26 cellular contexts compared by ENCODE assay signal in the genomic region with DNA sequence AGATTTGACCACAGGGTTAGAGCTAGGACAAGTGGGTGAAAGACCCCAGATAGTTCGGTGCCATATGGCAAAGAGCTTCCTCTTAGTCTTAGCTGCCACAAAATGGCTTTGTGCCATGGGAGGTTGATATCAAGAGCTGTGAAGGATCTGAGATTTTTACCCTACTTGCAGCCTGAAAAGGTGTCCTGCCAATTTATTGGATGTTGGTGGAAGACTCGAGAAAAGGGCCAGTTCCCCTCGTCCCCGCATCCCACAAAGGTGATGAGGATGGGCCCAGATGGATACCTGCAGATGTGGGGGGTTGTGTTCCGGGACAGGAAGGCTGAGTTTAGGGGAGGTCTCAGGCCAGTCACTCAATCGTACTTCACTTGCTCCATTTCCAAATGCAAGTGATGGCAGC. TPM values are rescaled to one million over a fixed set of nuclear protein-coding genes. Genes with fewer than 3 reads are reported as not detected.
A peak's percentile ranks its signal among the peaks of the same experiment; 100 is the strongest.
DNase-seq lines count a peak whose midpoint lies in the region; ATAC-seq and TF ChIP-seq lines count a peak whose summit lies in the region.
"Had no signal": no experiment of that assay in that cellular context is flagged by ENCODE, and none has a peak within 500 bp of the region (broad histone marks: within the 10 kb centered on the region; RNA-seq: fewer than 3 reads in every experiment).

No MANE protein-coding gene starts in this region.

- peak overlapping the region; percentile 6 for H3K27ac Mint-ChIP-seq in activated CD4-positive, alpha-beta T cell treated with anti-CD3 and anti-CD28 coated beads, Interleukin-2, amount 10 ng/mL, durations not matched to agents 7 days and 5 days
- H3K27ac Mint-ChIP-seq in activated B cell treated with CpG ODN at 0.5 μM for 24 hours = peak overlapping the region; percentile 31
- H3K27ac Mint-ChIP-seq in endothelial cell (ENCODE audit: unreplicated experiment) = peak overlapping the region; percentile 58
- peak overlapping the region; percentile 46 for H3K27ac Mint-ChIP-seq in progenitor cell of endocrine pancreas
- H3K27ac Mint-ChIP-seq: dendritic cell treated with granulocyte-macrophage colony-stimulating factor and Interleukin-4, amounts not matched to agents 40 ng/mL and 50 ng/mL, for 4 days; mesothelial cell of epicardium had no signal

- no peak overlapping the region for H3K4me3 Mint-ChIP-seq in activated CD4-positive, alpha-beta T cell treated with anti-CD3 and anti-CD28 coated beads, Interleukin-2, amount 10 ng/mL, durations not matched to agents 7 days and 5 days
- H3K4me3 Mint-ChIP-seq in activated B cell treated with CpG ODN at 0.5 μM for 24 hours (no peak overlapping the region), endothelial cell (ENCODE audit: unreplicated experiment) (no peak overlapping the region), progenitor cell of endocrine pancreas (ENCODE audit: low read depth) (no peak overlapping the region)
- H3K4me3 Mint-ChIP-seq: dendritic cell treated with granulocyte-macrophage colony-stimulating factor and Interleukin-4, amounts not matched to agents 40 ng/mL and 50 ng/mL, for 4 days; endodermal cell; mesothelial cell of epicardium had no signal

- DNase-seq in activated CD4-positive, alpha-beta T cell treated with anti-CD3 and anti-CD28 coated beads, Interleukin-2, amount 10 ng/mL, durations not matched to agents 7 days and 5 days = no peak
- no peak for DNase-seq in activated CD4-positive, alpha-beta T cell treated with anti-CD3 and anti-CD28 coated beads, Interleukin-2, amount 50 U/mL, for 48 hours
- no peak for DNase-seq in activated B cell treated with CpG ODN at 0.5 μM for 24 hours
- no peak for DNase-seq in endothelial cell (ENCODE audit: low spot score)
- no peak for DNase-seq in progenitor cell of endocrine pancreas (ENCODE audit: low spot score, unreplicated experiment)
- no peak for DNase-seq in GDM1 (lab: John Stamatoyannopoulos, UW)
- no peak for DNase-seq in NCI-H128 (lab: John Stamatoyannopoulos, UW; ENCODE audit: unreplicated experiment)
- DNase-seq: activated CD4-positive, CD25-positive, alpha-beta regulatory T cell; central memory CD4-positive, alpha-beta T cell; DMS 273 treated with DMSO at 0.1 percent for 48 hours; endodermal cell; foreskin fibroblast; heart right ventricle; kidney glomerular epithelial cell; NCI-H1417; NCI-H2029; NCI-H526; stimulated activated CD4-positive, alpha-beta T cell treated with anti-CD3 and anti-CD28 coated beads, Interleukin-4, amount 100 ng/mL, for 4 hours; substantia nigra; T-helper 1 cell; upper lobe of left lung had no signal

- TF ChIP-seq CTCF in activated B cell treated with CpG ODN at 0.5 μM for 24 hours (IDR thresholded peaks at IDR 0.05) = no peak
- TF ChIP-seq CTCF in endothelial cell (IDR thresholded peaks at IDR 0.05; ENCODE audit: unreplicated experiment) = no peak
- no peak for TF ChIP-seq CTCF in progenitor cell of endocrine pancreas (IDR thresholded peaks at IDR 0.05; ENCODE audit: unreplicated experiment)

- no peaks in the 10 kb centered on the region for H3K9me3 Mint-ChIP-seq in activated CD4-positive, alpha-beta T cell treated with anti-CD3 and anti-CD28 coated beads, Interleukin-2, amount 10 ng/mL, durations not matched to agents 7 days and 5 days
- H3K9me3 Mint-ChIP-seq in activated B cell treated with CpG ODN at 0.5 μM for 24 hours = no peaks in the 10 kb centered on the region
- H3K9me3 Mint-ChIP-seq in endothelial cell (ENCODE audit: unreplicated experiment) = no peaks in the 10 kb centered on the region
- no peaks in the 10 kb centered on the region for H3K9me3 Mint-ChIP-seq in progenitor cell of endocrine pancreas (ENCODE audit: low read depth)
- H3K9me3 Mint-ChIP-seq: dendritic cell treated with granulocyte-macrophage colony-stimulating factor and Interleukin-4, amounts not matched to agents 40 ng/mL and 50 ng/mL, for 4 days; endodermal cell; mesothelial cell of epicardium had no signal

- intact Hi-C loops in activated B cell treated with CpG ODN at 0.5 μM for 24 hours (cut with micrococcal nuclease) = no loop called here

- peaks cover 26% of the 10 kb centered on the region for H3K4me1 Mint-ChIP-seq in activated CD4-positive, alpha-beta T cell treated with anti-CD3 and anti-CD28 coated beads, Interleukin-2, amount 10 ng/mL, durations not matched to agents 7 days and 5 days
- peaks cover 35% of the 10 kb centered on the region for H3K4me1 Mint-ChIP-seq in activated B cell treated with CpG ODN at 0.5 μM for 24 hours
- H3K4me1 Mint-ChIP-seq in endothelial cell (ENCODE audit: unreplicated experiment) = peaks cover 22% of the 10 kb centered on the region
- H3K4me1 Mint-ChIP-seq in progenitor cell of endocrine pancreas (ENCODE audit: low read depth) = peaks cover 10% of the 10 kb centered on the region
- H3K4me1 Mint-ChIP-seq: mesothelial cell of epicardium had no signal

- CTCF ChIA-PET in activated CD4-positive, alpha-beta T cell treated with anti-CD3 and anti-CD28 coated beads, Interleukin-2, amount 10 ng/mL, durations not matched to agents 7 days and 5 days (lab: Charles Lee) = interaction anchor here (0.6 to 1.7 kb wide), 5 partner anchors 9 to 193 kb away, joined by 3 to 4 read pairs (median 4); no protein-coding TSS in a partner anchor
- CTCF ChIA-PET in activated B cell treated with CpG ODN at 0.5 μM for 24 hours (lab: Charles Lee) = no interaction called here

- peaks cover 18% of the 10 kb centered on the region for H3K36me3 Mint-ChIP-seq in activated CD4-positive, alpha-beta T cell treated with anti-CD3 and anti-CD28 coated beads, Interleukin-2, amount 10 ng/mL, durations not matched to agents 7 days and 5 days (ENCODE audit: low read depth)
- H3K36me3 Mint-ChIP-seq in activated B cell treated with CpG ODN at 0.5 μM for 24 hours (ENCODE audit: low read depth) (peaks cover 25% of the 10 kb centered on the region), endothelial cell (ENCODE audit: low read depth, unreplicated experiment) (peaks cover 4% of the 10 kb centered on the region), progenitor cell of endocrine pancreas (ENCODE audit: insufficient read depth) (peaks cover 2% of the 10 kb centered on the region)

- H3K27me3 Mint-ChIP-seq in activated CD4-positive, alpha-beta T cell treated with anti-CD3 and anti-CD28 coated beads, Interleukin-2, amount 10 ng/mL, durations not matched to agents 7 days and 5 days = no peaks in the 10 kb centered on the region
- no peaks in the 10 kb centered on the region for H3K27me3 Mint-ChIP-seq in activated B cell treated with CpG ODN at 0.5 μM for 24 hours
- peaks cover 5% of the 10 kb centered on the region for H3K27me3 Mint-ChIP-seq in endothelial cell (ENCODE audit: unreplicated experiment)
- H3K27me3 Mint-ChIP-seq in progenitor cell of endocrine pancreas = no peaks in the 10 kb centered on the region
- H3K27me3 Mint-ChIP-seq: dendritic cell treated with granulocyte-macrophage colony-stimulating factor and Interleukin-4, amounts not matched to agents 40 ng/mL and 50 ng/mL, for 4 days had no signal

- ATAC-seq in activated B cell treated with CpG ODN at 0.5 μM for 24 hours (ENCODE audit: low read depth) (no peak), HG02588 (IDR thresholded peaks at IDR 0.05; ENCODE audit: unreplicated experiment) (no peak)
- ATAC-seq: esophagus mucosa, HCT116, heart right ventricle had no signal

- POLR2A ChIA-PET in activated CD4-positive, alpha-beta T cell treated with anti-CD3 and anti-CD28 coated beads, Interleukin-2, amount 10 ng/mL, durations not matched to agents 7 days and 5 days (lab: Charles Lee) = no interaction called here
- POLR2A ChIA-PET in activated B cell treated with CpG ODN at 0.5 μM for 24 hours (lab: Charles Lee) = interaction anchor here (1.1 kb wide), 1 partner anchor 12 kb away, joined by 4 read pairs; no protein-coding TSS in a partner anchor

RNA-seq across cellular contexts. Expression of a gene that starts 27.2 kb away (rescaled TPM):
- total RNA-seq in activated CD4-positive, alpha-beta T cell treated with anti-CD3 and anti-CD28 coated beads, Interleukin-2, amount 10 ng/mL, durations not matched to agents 7 days and 5 days = 10 to 100 TPM; 30.3 to 39.9 TPM
- total RNA-seq in activated B cell treated with CpG ODN at 0.5 μM for 24 hours (46.1 and 51.4 TPM in 2 replicates), endothelial cell (ENCODE audit: unreplicated experiment) (11.2 TPM), progenitor cell of endocrine pancreas (19.0 and 21.4 TPM in 2 replicates)

RNA-seq across cellular contexts. Expression of a gene that starts 30.0 kb away (rescaled TPM):
- under 1 TPM; 0.42 to 0.97 TPM for total RNA-seq in activated CD4-positive, alpha-beta T cell treated with anti-CD3 and anti-CD28 coated beads, Interleukin-2, amount 10 ng/mL, durations not matched to agents 7 days and 5 days
- total RNA-seq in activated B cell treated with CpG ODN at 0.5 μM for 24 hours (1.0 and 1.2 TPM in 2 replicates), endothelial cell (ENCODE audit: unreplicated experiment) (0.36 TPM), progenitor cell of endocrine pancreas (1.3 and 1.4 TPM in 2 replicates)
- total RNA-seq: esophagus mucosa had no signal

RNA-seq across cellular contexts. Expression of a gene that starts 35.1 kb away (rescaled TPM):
- total RNA-seq in activated CD4-positive, alpha-beta T cell treated with anti-CD3 and anti-CD28 coated beads, Interleukin-2, amount 10 ng/mL, durations not matched to agents 7 days and 5 days = 10 to 100 TPM; 64.6 to 79.1 TPM
- total RNA-seq in activated B cell treated with CpG ODN at 0.5 μM for 24 hours (39.8 and 43.3 TPM in 2 replicates), endothelial cell (ENCODE audit: unreplicated experiment) (62.2 TPM), progenitor cell of endocrine pancreas (64.6 and 67.4 TPM in 2 replicates)

RNA-seq across cellular contexts. Expression of a gene that starts 39.5 kb away (rescaled TPM):
- total RNA-seq in activated CD4-positive, alpha-beta T cell treated with anti-CD3 and anti-CD28 coated beads, Interleukin-2, amount 10 ng/mL, durations not matched to agents 7 days and 5 days = 10 to 100 TPM; 39.7 to 59.4 TPM
- 40.0 and 43.3 TPM in 2 replicates for total RNA-seq in activated B cell treated with CpG ODN at 0.5 μM for 24 hours
- total RNA-seq in endothelial cell (ENCODE audit: unreplicated experiment) = 32.4 TPM
- total RNA-seq in progenitor cell of endocrine pancreas = 27.0 and 28.2 TPM in 2 replicates

RNA-seq across cellular contexts. Expression of a gene that starts 51.3 kb away (rescaled TPM):
- total RNA-seq in activated CD4-positive, alpha-beta T cell treated with anti-CD3 and anti-CD28 coated beads, Interleukin-2, amount 10 ng/mL, durations not matched to agents 7 days and 5 days = under 1 TPM in 1 of 2 experiments, not detected in 1; 0.92 TPM
- 0.24 TPM in 1 of 2 replicates, not detected in the other for total RNA-seq in activated B cell treated with CpG ODN at 0.5 μM for 24 hours
- 0.18 TPM for total RNA-seq in endothelial cell (ENCODE audit: unreplicated experiment)
- 1.2 TPM in 1 of 2 replicates, not detected in the other for total RNA-seq in progenitor cell of endocrine pancreas

Comparison
In these comparisons a context has a peak if more than half of its experiments do, and no peak if none do; other contexts are left out.
1. H3K27ac Mint-ChIP-seq: peak in every context shown above with its lines; median percentile 58 in endothelial cell; 46 in progenitor cell of endocrine pancreas; 31 in activated B cell treated with CpG ODN at 0.5 μM for 24 hours; 6 in activated CD4-positive, alpha-beta T cell treated with anti-CD3 and anti-CD28 coated beads, Interleukin-2, amount 10 ng/mL, durations not matched to agents 7 days and 5 days.